In the genomic region with DNA sequence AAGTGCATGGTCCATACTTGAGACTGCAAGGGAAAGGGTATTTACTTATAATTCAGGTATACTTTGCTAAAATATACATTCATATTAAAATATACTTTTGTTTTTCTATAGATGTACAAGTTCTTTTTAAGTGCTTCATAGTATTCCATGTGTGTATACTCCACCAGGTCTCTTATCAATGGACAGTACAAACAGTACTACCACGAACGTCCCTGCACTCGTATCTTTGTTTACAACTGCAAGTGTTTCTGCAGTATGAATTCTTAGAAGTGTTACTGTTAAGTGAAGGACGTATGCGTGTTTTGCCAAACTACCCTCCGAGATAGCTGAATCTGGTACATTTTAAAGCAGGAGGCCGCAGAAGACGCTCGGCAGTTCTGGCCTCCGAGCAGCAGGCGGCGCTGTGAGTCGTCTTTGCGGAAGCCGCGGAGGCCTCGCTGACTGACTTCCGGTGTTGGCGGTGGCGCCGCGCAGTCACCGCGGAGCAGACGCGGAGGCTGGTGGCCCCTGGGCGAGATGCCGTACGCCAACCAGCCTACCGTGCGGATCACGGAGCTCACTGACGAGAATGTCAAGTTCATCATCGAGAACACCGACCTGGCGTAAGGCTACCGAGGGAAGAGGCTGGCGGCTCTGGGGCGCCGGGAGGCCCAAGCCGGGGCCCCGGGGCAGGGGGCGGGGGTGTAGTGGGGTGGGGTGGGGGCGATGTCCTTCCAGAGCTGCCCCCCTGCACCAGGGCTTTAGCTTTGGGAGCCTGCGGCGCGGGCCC, we compare ENCODE assay signal across 8 cellular contexts. TPM values are rescaled to one million over a fixed set of nuclear protein-coding genes. Genes with fewer than 3 reads are reported as not detected.
DNase-seq lines count a peak whose midpoint lies in the region; ATAC-seq and TF ChIP-seq lines count a peak whose summit lies in the region.

TSS of gene POLR2C (plus strand) at position 471 of the 769 bp plus-strand sequence. CDS start at position 517, 46 bp downstream.

- no peaks in the 10 kb centered on the region for H3K27me3 ChIP-seq in OCI-LY1 (ENCODE audit: insufficient read depth, low read length)

- intact Hi-C loops in mucosa of descending colon (cut with DNase I, micrococcal nuclease), result no loop called here

- peak; percentile 92 for TF ChIP-seq CTCF in OCI-LY1 (IDR thresholded peaks at IDR 0.05; ENCODE audit: low read length)
- TF ChIP-seq CTCF in mucosa of descending colon (IDR thresholded peaks at IDR 0.05), result peak; percentile 97

- H3K9me3 ChIP-seq in OCI-LY1 (ENCODE audit: low read length) (no peaks in the 10 kb centered on the region), mucosa of descending colon (no peaks in the 10 kb centered on the region)

- ATAC-seq in GM19468 (IDR thresholded peaks at IDR 0.05; ENCODE audit: extremely low read depth, unreplicated experiment), result peak; percentile 75
- peak; percentile 100 for ATAC-seq in mucosa of descending colon

- no peaks in the 10 kb centered on the region for H3F3A ChIP-seq in OCI-LY1 (ENCODE audit: insufficient read depth, low read length)

- H3K79me2 ChIP-seq in OCI-LY1 (ENCODE audit: insufficient read depth, low read length), result peaks cover 8% of the 10 kb centered on the region

- in situ Hi-C loops in Caki2 (cut with HindIII; ENCODE audit: low pct_unique_long_range_greater_than_20kb, low sequenced_read_pairs), result no loop called here

- no peaks in the 10 kb centered on the region for H4K20me1 ChIP-seq in OCI-LY1 (ENCODE audit: insufficient read depth, low read length)

- H3K4me3 ChIP-seq in OCI-LY1 (ENCODE audit: low read depth, low read length, poor library complexity, severe bottlenecking), result peak within 1 kb of the TSS; percentile 82
- peak within 1 kb of the TSS; percentile 91 for H3K4me3 ChIP-seq in mucosa of descending colon

- H3K9ac ChIP-seq in OCI-LY1 (ENCODE audit: low read length), result peak within 1 kb of the TSS; percentile 79

- H2AFZ ChIP-seq in OCI-LY1 (ENCODE audit: low read length), result no peak within 1 kb of the TSS

- H3K4me2 ChIP-seq in OCI-LY1 (ENCODE audit: low read length), result peak within 1 kb of the TSS; percentile 97

- DNase-seq in Caki2 (ENCODE audit: low read depth), result peak; percentile 69
- peak; percentile 90 for DNase-seq in HT-29 (ENCODE audit: low spot score)
- DNase-seq in activated CD8-positive, alpha-beta memory T cell treated with anti-CD3 and anti-CD28 coated beads, Interleukin-2, amount 50 U/mL, for 48 hours, result peak; percentile 98
- DNase-seq in epidermal melanocyte (ENCODE audit: insufficient read length, low spot score), result peak; percentile 80
- peak; percentile 92 to 94 (median 93) for DNase-seq in mucosa of descending colon
- DNase-seq in stimulated activated CD8-positive, alpha-beta memory T cell treated with anti-CD3 and anti-CD28 coated beads, Interleukin-4, amount 100 ng/mL, for 24 hours (ENCODE audit: low read depth), result peak; percentile 88

- H3K36me3 ChIP-seq in OCI-LY1 (ENCODE audit: insufficient read depth, low read length) (peaks cover 66% of the 10 kb centered on the region), mucosa of descending colon (ENCODE audit: low read depth) (no peaks in the 10 kb centered on the region)

- H3K27ac ChIP-seq in OCI-LY1 (ENCODE audit: low read depth, low read length, poor library complexity, severe bottlenecking), result no peak within 1 kb of the TSS

- no peaks in the 10 kb centered on the region for H3K9me2 ChIP-seq in OCI-LY1 (ENCODE audit: low read depth, low read length)

- peaks cover 9% of the 10 kb centered on the region for H3K4me1 ChIP-seq in OCI-LY1 (ENCODE audit: insufficient read depth, low read length, severe bottlenecking)
- H3K4me1 ChIP-seq in mucosa of descending colon (ENCODE audit: low read depth), result peaks cover 12% of the 10 kb centered on the region

RNA-seq across cellular contexts. Expression of gene POLR2C, which starts in this region (rescaled TPM):
- 134 and 225 TPM in 2 replicates for total RNA-seq in Caki2 (2014; rRNA removed; shearing (Covaris generic); ENCODE audit: low replicate concordance)
- 151 and 174 TPM in 2 replicates for total RNA-seq in HT-29 (2014; rRNA removed; shearing (Covaris generic))
- 10 to 100 TPM; 50.0 to 51.3 (median 51.0) TPM for total RNA-seq in mucosa of descending colon
